In genomic region chr21:43984905-43985689, GRCh38 we compare ENCODE assay signal across 12 cellular contexts. TPM values are rescaled to one million over a fixed set of nuclear protein-coding genes. Genes with fewer than 3 reads are reported as not detected.
DNase-seq lines count a peak whose midpoint lies in the region; ATAC-seq and TF ChIP-seq lines count a peak whose summit lies in the region.
"Had no signal": no experiment of that assay in that cellular context is flagged by ENCODE, and none has a peak within 500 bp of the region (broad histone marks: within the 10 kb centered on the region; RNA-seq: fewer than 3 reads in every experiment).

No MANE protein-coding gene starts in this region.

- no peak overlapping the region for H3K4me3 Mint-ChIP-seq in HFFc6
- peak overlapping the region; percentile 10 for H3K4me3 Mint-ChIP-seq in nephron progenitor cell

- peak; percentile 9 to 51 for ATAC-seq in activated CD4-positive, CD25-positive, alpha-beta regulatory T cell treated with anti-CD3 and anti-CD28 coated beads, Interleukin-2, amount 50 U/mL, for 24 hours
- ATAC-seq in GM21447 (IDR thresholded peaks at IDR 0.05; ENCODE audit: unreplicated experiment) = no peak
- ATAC-seq: Right ventricle myocardium inferior had no signal

- TF ChIP-seq CTCF in HFFc6 (IDR thresholded peaks at IDR 0.05) = no peak
- no peak for TF ChIP-seq CTCF in nephron progenitor cell (IDR thresholded peaks at IDR 0.05)

- H3K27me3 Mint-ChIP-seq in HFFc6 (ENCODE audit: insufficient read depth) (peaks cover 5% of the 10 kb centered on the region; the same call in 1 of the 2 replicates), nephron progenitor cell (ENCODE audit: low read depth, poor library complexity) (peaks cover 21% of the 10 kb centered on the region)

- no peaks in the 10 kb centered on the region; the same call in 1 of the 2 replicates for H3K4me1 Mint-ChIP-seq in HFFc6 (ENCODE audit: low read depth)
- H3K4me1 Mint-ChIP-seq in nephron progenitor cell = peaks cover 67% of the 10 kb centered on the region

- no peak for DNase-seq in activated CD4-positive, CD25-positive, alpha-beta regulatory T cell (lab: John Stamatoyannopoulos, UW)
- DNase-seq in HFFc6 (peak; percentile 6), nephron progenitor cell (no peak), NCI-H1092 (lab: John Stamatoyannopoulos, UW) (no peak), foreskin melanocyte (no peak)
- DNase-seq: hypothalamus; NK-92 treated with Interleukin-12 subunit alpha and Interleukin-12 subunit beta, amount 100 ng/mL, for 24 hours; nucleus accumbens had no signal

- H3K27ac Mint-ChIP-seq in HFFc6 (no peak overlapping the region), nephron progenitor cell (no peak overlapping the region)

- H3K36me3 Mint-ChIP-seq in HFFc6 (ENCODE audit: low read depth) = peaks cover 14% of the 10 kb centered on the region
- no peaks in the 10 kb centered on the region for H3K36me3 Mint-ChIP-seq in nephron progenitor cell (ENCODE audit: low read depth)

- H3K9me3 Mint-ChIP-seq in HFFc6 (no peaks in the 10 kb centered on the region), nephron progenitor cell (no peaks in the 10 kb centered on the region)

- peak overlapping the region; percentile 97 for H3K27ac ChIP-seq in cingulate gyrus (ENCODE audit: low read depth, low read length)

RNA-seq across cellular contexts. Expression of gene TRAPPC10, which starts 27.0 kb away (rescaled TPM):
- total RNA-seq in HFFc6 (2021; fragmentation: NEBNext Ultra II Directional; extraction: Animal tissue kit (Norgen Biotek cat#: 25700)) = 10 to 100 TPM; 24.1 to 29.4 (median 27.7) TPM
